Comparison of ENCODE assay signal across 2 cellular contexts in the genomic region with DNA sequence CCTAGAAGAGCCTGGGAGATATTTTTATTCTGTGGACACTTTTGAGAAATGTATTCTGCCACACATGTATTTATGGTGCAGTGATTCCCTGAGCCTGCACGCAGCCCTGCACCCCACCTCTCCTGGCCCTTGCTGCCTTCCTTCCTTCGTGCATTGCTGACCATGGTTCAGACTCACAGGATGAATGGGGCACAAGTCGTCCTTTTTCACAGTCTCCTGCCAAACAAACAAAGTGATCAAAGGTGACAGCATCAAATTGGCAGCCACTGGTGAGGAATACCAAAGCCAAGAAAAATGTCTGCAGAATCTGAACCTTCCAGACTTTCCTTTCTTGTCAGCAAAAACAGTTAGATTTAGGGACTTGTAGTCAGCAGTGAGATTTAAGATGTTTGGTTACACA.
TF ChIP-seq lines count a peak whose summit lies in the region.

No MANE protein-coding gene starts in this region.

TF ChIP-seq in IMR-90, 13 proteins besides CTCF, POLR2A, EP300 and RAD21:
- TF ChIP-seq, protein P1, sequence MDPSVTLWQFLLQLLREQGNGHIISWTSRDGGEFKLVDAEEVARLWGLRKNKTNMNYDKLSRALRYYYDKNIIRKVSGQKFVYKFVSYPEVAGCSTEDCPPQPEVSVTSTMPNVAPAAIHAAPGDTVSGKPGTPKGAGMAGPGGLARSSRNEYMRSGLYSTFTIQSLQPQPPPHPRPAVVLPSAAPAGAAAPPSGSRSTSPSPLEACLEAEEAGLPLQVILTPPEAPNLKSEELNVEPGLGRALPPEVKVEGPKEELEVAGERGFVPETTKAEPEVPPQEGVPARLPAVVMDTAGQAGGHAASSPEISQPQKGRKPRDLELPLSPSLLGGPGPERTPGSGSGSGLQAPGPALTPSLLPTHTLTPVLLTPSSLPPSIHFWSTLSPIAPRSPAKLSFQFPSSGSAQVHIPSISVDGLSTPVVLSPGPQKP (IDR thresholded peaks at IDR 0.05; ENCODE audit: borderline replicate concordance, low read depth, low read length), result no peak
- TF ChIP-seq MAZ (IDR thresholded peaks at IDR 0.05; ENCODE audit: borderline replicate concordance, low read depth, low read length), result no peak

TF ChIP-seq in K562, 482 proteins besides CTCF, POLR2A, EP300 and RAD21:
- TF ChIP-seq ZSCAN32 (CRISPR knock-in tag; IDR thresholded peaks at IDR 0.05), result no peak
- no peak for TF ChIP-seq NCOA2 (IDR thresholded peaks at IDR 0.05; ENCODE audit: partially characterized antibody in 2 of 2)
- TF ChIP-seq ZC3H4 (CRISPR knock-in tag; IDR thresholded peaks at IDR 0.05; ENCODE audit: borderline replicate concordance), result no peak
- no peak for TF ChIP-seq SMARCE1 (IDR thresholded peaks at IDR 0.05)
- TF ChIP-seq ZNF121 (CRISPR knock-in tag; conservative IDR thresholded peaks at IDR 0.05), result no peak
- TF ChIP-seq, protein P2, sequence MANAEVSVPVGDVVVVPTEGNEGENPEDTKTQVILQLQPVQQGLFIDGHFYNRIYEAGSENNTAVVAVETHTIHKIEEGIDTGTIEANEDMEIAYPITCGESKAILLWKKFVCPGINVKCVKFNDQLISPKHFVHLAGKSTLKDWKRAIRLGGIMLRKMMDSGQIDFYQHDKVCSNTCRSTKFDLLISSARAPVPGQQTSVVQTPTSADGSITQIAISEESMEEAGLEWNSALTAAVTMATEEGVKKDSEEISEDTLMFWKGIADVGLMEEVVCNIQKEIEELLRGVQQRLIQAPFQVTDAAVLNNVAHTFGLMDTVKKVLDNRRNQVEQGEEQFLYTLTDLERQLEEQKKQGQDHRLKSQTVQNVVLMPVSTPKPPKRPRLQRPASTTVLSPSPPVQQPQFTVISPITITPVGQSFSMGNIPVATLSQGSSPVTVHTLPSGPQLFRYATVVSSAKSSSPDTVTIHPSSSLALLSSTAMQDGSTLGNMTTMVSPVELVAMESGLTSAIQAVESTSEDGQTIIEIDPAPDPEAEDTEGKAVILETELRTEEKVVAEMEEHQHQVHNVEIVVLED (CRISPR knock-in tag; IDR thresholded peaks at IDR 0.05), result no peak
- TF ChIP-seq SMARCB1 (IDR thresholded peaks at IDR 0.05; ENCODE audit: insufficient read length, low read depth), result no peak
TF ChIP-seq in K562: peak in this region for 0.
